ENCODE assay signal across 8 cellular contexts in genomic region chr10:132352462-132353308, GRCh38. TPM values are rescaled to one million over a fixed set of nuclear protein-coding genes. Genes with fewer than 3 reads are reported as not detected.
DNase-seq lines count a peak whose midpoint lies in the region; ATAC-seq, FAIRE-seq and TF ChIP-seq lines count a peak whose summit lies in the region.
"Not testable (repeated sequence)": the region's sequence is repeated elsewhere in the genome, so short reads cannot be mapped to it uniquely, and the experiment has no call there.

No MANE protein-coding gene starts in this region.

- peak; percentile 69 for ATAC-seq in CD4-positive, alpha-beta T cell (ENCODE audit: poor library complexity)
- peak; percentile 60 to 63 for ATAC-seq in activated CD4-positive, CD25-positive, alpha-beta regulatory T cell treated with anti-CD3 and anti-CD28 coated beads, Interleukin-2, amount 50 U/mL, for 24 hours

- peak; percentile 63 for TF ChIP-seq RAD21 in neural cell (conservative IDR thresholded peaks at IDR 0.05)

- H3K4me3 Mint-ChIP-seq in CD4-positive, alpha-beta T cell = not testable (repeated sequence)

- not testable (repeated sequence) for H3K36me3 Mint-ChIP-seq in CD4-positive, alpha-beta T cell (ENCODE audit: low read depth)

- H3K4me2 ChIP-seq in neural cell (ENCODE audit: low read length) = not testable (repeated sequence)

- TF ChIP-seq EP300 in neural cell (conservative IDR thresholded peaks at IDR 0.05; ENCODE audit: poor library complexity, severe bottlenecking) = not testable (repeated sequence)

- H3K27ac Mint-ChIP-seq in CD4-positive, alpha-beta T cell = not testable (repeated sequence)

- peak; percentile 73 for TF ChIP-seq CTCF in CD4-positive, alpha-beta T cell (IDR thresholded peaks at IDR 0.05)
- TF ChIP-seq CTCF in ascending aorta (IDR thresholded peaks at IDR 0.05) (peak; percentile 69 to 88 (median 72)), neural cell (IDR thresholded peaks at IDR 0.05; ENCODE audit: poor library complexity, severe bottlenecking) (peak; percentile 74)

- H3K27me3 ChIP-seq in CD4-positive, alpha-beta T cell (ENCODE audit: control insufficient read depth, insufficient read depth, low read length); ascending aorta; neural cell (ENCODE audit: insufficient read depth, low read depth, low read length): not testable (repeated sequence)

- CTCF ChIA-PET in CD4-positive, alpha-beta T cell (lab: Charles Lee) = not testable (repeated sequence)

- H3K9me2 ChIP-seq in neural cell (ENCODE audit: insufficient read depth, low read length) = not testable (repeated sequence)

- not testable (repeated sequence) for H3K27ac ChIP-seq in CD4-positive, alpha-beta T cell (ENCODE audit: low read depth, low read length); ascending aorta; neural cell (ENCODE audit: low read length)

- not testable (repeated sequence) for FAIRE-seq in H54 (lab: Jason Lieb, UNC)

- peak; percentile 63 to 83 (median 74) for DNase-seq in CD4-positive, alpha-beta T cell
- peak; percentile 70 for DNase-seq in H54 (ENCODE audit: insufficient read length, low spot score)
- DNase-seq in NCI-H526 (lab: John Stamatoyannopoulos, UW) = peak; percentile 13 to 65
- DNase-seq in ascending aorta (ENCODE audit: low spot score in 2 of 2) = peak in 1 of 2 donors; percentile 75
- peak; percentile 52 for DNase-seq in glomerular visceral epithelial cell (ENCODE audit: extremely low spot score)
- DNase-seq in stimulated activated CD8-positive, alpha-beta memory T cell treated with anti-CD3 and anti-CD28 coated beads, Interleukin-2, amount 100 ng/mL, for 48 hours (ENCODE audit: low read depth in 2 of 2) = peak; percentile 58 to 69

- H3K9ac ChIP-seq in neural cell (ENCODE audit: low read length) = not testable (repeated sequence)

- H3K9me3 ChIP-seq in CD4-positive, alpha-beta T cell (ENCODE audit: control insufficient read depth, low read length); ascending aorta; neural cell (ENCODE audit: low read length): not testable (repeated sequence)

- TF ChIP-seq POLR2A in H54 (IDR thresholded peaks at IDR 0.05; ENCODE audit: low read depth, low read length) = not testable (repeated sequence)

- not testable (repeated sequence) for H3K4me3 ChIP-seq in ascending aorta; neural cell (ENCODE audit: low read length)

- not testable (repeated sequence) for H3K4me1 Mint-ChIP-seq in CD4-positive, alpha-beta T cell (ENCODE audit: low read depth)

- not testable (repeated sequence) for H3K79me2 ChIP-seq in neural cell (replicated peaks; ENCODE audit: insufficient read depth, low read length)

- H4K20me1 ChIP-seq in neural cell (ENCODE audit: insufficient read depth) = not testable (repeated sequence)

- H3F3A ChIP-seq in neural cell (ENCODE audit: insufficient read depth, low read length, poor library complexity, severe bottlenecking) = not testable (repeated sequence)

- H2AFZ ChIP-seq in neural cell (ENCODE audit: low read depth, low read length) = not testable (repeated sequence)

- H3K36me3 ChIP-seq in ascending aorta; neural cell (ENCODE audit: insufficient read depth, low read length): not testable (repeated sequence)

- not testable (repeated sequence) for H3K9me3 Mint-ChIP-seq in CD4-positive, alpha-beta T cell

- POLR2A ChIA-PET in CD4-positive, alpha-beta T cell (lab: Charles Lee) = not testable (repeated sequence)

- H3K4me1 ChIP-seq in ascending aorta = not testable (repeated sequence)

- intact Hi-C loops in CD4-positive, alpha-beta T cell (cut with DNase I, micrococcal nuclease) = loop anchor here (1.0 kb wide), 1 partner anchor 129 kb away; no protein-coding TSS in a partner anchor
- intact Hi-C loops in ascending aorta (cut with DNase I) = loop anchor here (2.0 to 5.0 kb wide), 2 partner anchors 45 to 130 kb away; partner anchors contain the start of gene STK32C

- not testable (repeated sequence) for H3K27me3 Mint-ChIP-seq in CD4-positive, alpha-beta T cell

TF ChIP-seq in neural cell, 6 proteins besides CTCF, POLR2A, EP300 and RAD21:
- peak; percentile 80 for TF ChIP-seq SMC3 (conservative IDR thresholded peaks at IDR 0.05; ENCODE audit: poor library complexity)

RNA-seq across cellular contexts. Expression of gene LRRC27, which starts 20.7 kb away (rescaled TPM):
- 1 to 10 TPM; 2.4 to 2.8 TPM for total RNA-seq in CD4-positive, alpha-beta T cell
- total RNA-seq in ascending aorta = 2.0 TPM
- polyA plus RNA-seq in neural cell = 26.7 and 35.7 TPM in 2 replicates
- 22.6 and 25.2 TPM in 2 replicates for polyA minus RNA-seq in neural cell

RNA-seq across cellular contexts. Expression of gene PWWP2B, which starts 44.3 kb away (rescaled TPM):
- total RNA-seq in CD4-positive, alpha-beta T cell = 10 to 100 TPM; 19.2 to 19.6 TPM
- 24.4 TPM for total RNA-seq in ascending aorta
- polyA plus RNA-seq in neural cell = 10.7 and 13.0 TPM in 2 replicates
- polyA minus RNA-seq in neural cell = 21.1 and 24.8 TPM in 2 replicates

RNA-seq across cellular contexts. Expression of gene STK32C, which starts 44.9 kb away (rescaled TPM):
- 1 to 10 TPM; 4.9 to 5.2 TPM for total RNA-seq in CD4-positive, alpha-beta T cell
- total RNA-seq in ascending aorta = 16.2 TPM
- polyA plus RNA-seq in neural cell = 23.2 and 36.2 TPM in 2 replicates
- polyA minus RNA-seq in neural cell = 14.1 and 15.3 TPM in 2 replicates
